ENCODE assay signal across 33 cellular contexts in the genomic region with DNA sequence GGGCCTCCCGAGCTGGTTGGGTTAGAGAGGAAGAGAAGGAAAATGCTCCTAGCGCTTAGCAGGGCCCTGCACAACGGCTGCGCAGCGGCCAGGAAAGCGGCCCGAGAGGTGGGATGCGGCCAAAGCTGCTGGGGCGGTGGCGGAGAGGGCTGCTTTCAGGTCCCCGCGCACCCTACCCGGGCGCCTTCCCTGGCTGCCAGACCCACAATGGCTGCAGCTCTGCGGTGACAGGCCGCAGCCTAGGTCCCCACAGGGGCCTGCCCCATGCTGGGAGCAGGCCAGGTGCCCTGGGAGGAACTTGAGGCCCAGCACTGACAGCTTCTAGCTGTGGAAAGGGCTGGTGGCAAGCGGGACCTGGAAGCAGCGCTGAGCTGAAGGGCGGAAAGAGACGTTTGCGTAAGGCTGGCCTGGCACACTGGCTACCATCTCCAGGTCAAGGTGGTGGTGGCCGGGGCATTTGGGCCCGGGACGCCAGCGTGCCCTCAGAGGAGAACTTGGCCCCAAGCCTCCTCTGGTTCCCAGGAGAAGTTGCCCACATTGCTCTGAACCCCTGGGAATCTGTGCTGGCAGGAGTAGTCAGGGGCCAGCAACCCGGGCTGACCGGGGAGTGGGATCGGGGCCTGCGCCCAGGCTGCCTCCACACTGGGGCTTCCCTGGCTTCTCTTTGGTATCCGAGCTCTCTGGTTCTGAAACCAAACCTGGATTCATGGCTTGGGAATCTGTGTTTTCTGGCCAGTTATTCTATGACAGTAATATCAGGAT.
"Had no signal": no experiment of that assay in that cellular context is flagged by ENCODE, and none has a peak within 500 bp of the region (broad histone marks: within the 10 kb centered on the region; RNA-seq: fewer than 3 reads in every experiment).

No MANE protein-coding gene starts in this region.

- H3K4me3 Mint-ChIP-seq: activated CD4-positive, alpha-beta T cell treated with anti-CD3 and anti-CD28 coated beads, Interleukin-2, amount 10 ng/mL, durations not matched to agents 24 days and 14 days; activated CD8-positive, alpha-beta T cell treated with anti-CD3 and anti-CD28 coated beads, Interleukin-2, amount 10 ng/mL, durations not matched to agents 7 days and 5 days; activated naive CD8-positive, alpha-beta T cell treated with anti-CD3 and anti-CD28 coated beads for 36 hours; activated T-cell treated with anti-CD3 and anti-CD28 coated beads, Interleukin-2, amount 50 U/mL, for 4 hours had no signal

- H3K27me3 ChIP-seq: brain microvascular endothelial cell, MG63, Peyer's patch, SJSA1 had no signal

- H3K27me3 Mint-ChIP-seq: activated CD4-positive, alpha-beta T cell treated with anti-CD3 and anti-CD28 coated beads, Interleukin-2, amount 10 ng/mL, durations not matched to agents 24 days and 14 days; activated naive CD8-positive, alpha-beta T cell treated with anti-CD3 and anti-CD28 coated beads for 36 hours had no signal

- H3K36me3 Mint-ChIP-seq: activated naive CD8-positive, alpha-beta T cell treated with anti-CD3 and anti-CD28 coated beads for 36 hours had no signal

- H3K9me3 ChIP-seq: MG63, Peyer's patch, SJSA1 had no signal

- H3K27ac ChIP-seq: brain microvascular endothelial cell, Peyer's patch, SJSA1, WERI-Rb-1 had no signal

- DNase-seq: activated CD4-positive, alpha-beta T cell treated with anti-CD3 and anti-CD28 coated beads, Interleukin-2, amount 10 ng/mL, durations not matched to agents 24 days and 14 days; activated CD4-positive, alpha-beta T cell treated with anti-CD3 and anti-CD28 coated beads, Interleukin-2, amount 50 U/mL, for 48 hours; activated CD8-positive, alpha-beta memory T cell treated with anti-CD3 and anti-CD28 coated beads, Interleukin-2, amount 50 U/mL, for 4 hours; activated CD8-positive, alpha-beta T cell treated with anti-CD3 and anti-CD28 coated beads, Interleukin-2, amount 10 ng/mL, durations not matched to agents 7 days and 5 days; activated effector memory CD4-positive, alpha-beta T cell treated with Interleukin-2 at 50 U/mL for 16 hours; activated naive CD4-positive, alpha-beta T cell treated with anti-CD3 and anti-CD28 coated beads, Interleukin-2, amount 50 U/mL, for 16 hours; activated naive CD8-positive, alpha-beta T cell treated with anti-CD3 and anti-CD28 coated beads for 36 hours; activated T-cell treated with anti-CD3 and anti-CD28 coated beads for 4 hours; activated T-cell treated with anti-CD3 and anti-CD28 coated beads, Interleukin-2, amount 50 U/mL, for 4 hours; amniotic stem cell; aorta; brain microvascular endothelial cell; central memory CD4-positive, alpha-beta T cell; Kasumi-1; MG63; NCI-H1048; NCI-H1105 treated with DMSO at 0.1 percent for 48 hours; NCI-H1436; NCI-H1694 treated with DMSO at 0.1 percent for 48 hours; NCI-H2029; NCI-H2171; NCI-H510A; NCI-H526; NCI-H748 treated with DMSO at 0.1 percent for 48 hours; NK-92 treated with Interleukin-12 subunit alpha and Interleukin-12 subunit beta, amount 100 ng/mL, for 24 hours; PC-3; Peyer's patch; RPMI8226; SHP77 treated with DMSO at 0.1 percent for 48 hours; SW 1271; T1000; WERI-Rb-1 had no signal

- H3K27ac Mint-ChIP-seq: activated CD4-positive, alpha-beta T cell treated with anti-CD3 and anti-CD28 coated beads, Interleukin-2, amount 10 ng/mL, durations not matched to agents 24 days and 14 days; activated CD8-positive, alpha-beta T cell treated with anti-CD3 and anti-CD28 coated beads, Interleukin-2, amount 10 ng/mL, durations not matched to agents 7 days and 5 days; activated naive CD8-positive, alpha-beta T cell treated with anti-CD3 and anti-CD28 coated beads for 36 hours had no signal

- H3K36me3 ChIP-seq: brain microvascular endothelial cell, MG63, Peyer's patch, SJSA1, WERI-Rb-1 had no signal

- H3K4me3 ChIP-seq: MG63, Peyer's patch, SJSA1 had no signal

- H3K9me3 Mint-ChIP-seq: activated CD4-positive, alpha-beta T cell treated with anti-CD3 and anti-CD28 coated beads, Interleukin-2, amount 10 ng/mL, durations not matched to agents 24 days and 14 days; activated naive CD8-positive, alpha-beta T cell treated with anti-CD3 and anti-CD28 coated beads for 36 hours; activated T-cell treated with anti-CD3 and anti-CD28 coated beads, Interleukin-2, amount 50 U/mL, for 4 hours had no signal

- ATAC-seq: activated CD8-positive, alpha-beta T cell treated with anti-CD3 and anti-CD28 coated beads, Interleukin-2, amount 10 ng/mL, durations not matched to agents 7 days and 5 days; activated T-cell treated with anti-CD3 and anti-CD28 coated beads, Interleukin-2, amount 50 U/mL, for 4 hours; PC-3 had no signal

- H3K4me1 ChIP-seq: Peyer's patch, SJSA1 had no signal

- H3K4me1 Mint-ChIP-seq: activated CD4-positive, alpha-beta T cell treated with anti-CD3 and anti-CD28 coated beads, Interleukin-2, amount 10 ng/mL, durations not matched to agents 24 days and 14 days; activated naive CD8-positive, alpha-beta T cell treated with anti-CD3 and anti-CD28 coated beads for 36 hours had no signal
